8 cellular contexts compared by ENCODE assay signal in genomic region chr1:108962681-108963051, GRCh38. TPM values are rescaled to one million over a fixed set of nuclear protein-coding genes. Genes with fewer than 3 reads are reported as not detected.
DNase-seq lines count a peak whose midpoint lies in the region; ATAC-seq and TF ChIP-seq lines count a peak whose summit lies in the region.

No MANE protein-coding gene starts in this region.

- peak overlapping the region; percentile 84; the same call in 1 of the 2 replicates for H3K27ac ChIP-seq in HUES64 (ENCODE audit: low read depth, low read length)
- peak overlapping the region; percentile 88 to 99 (median 92) for H3K27ac ChIP-seq in gastroesophageal sphincter

- 0 out of 2 replicates have a peak, but pooled peaks cover 6% of the 10 kb centered on the region for H3K27me3 ChIP-seq in HUES64 (ENCODE audit: insufficient read depth, low read length)
- H3K27me3 ChIP-seq in gastroesophageal sphincter = no peaks in the 10 kb centered on the region

- no peak for ATAC-seq in gastroesophageal sphincter

- H3K9me3 ChIP-seq in HUES64 (ENCODE audit: insufficient read depth, low read depth, low read length) = no peaks in the 10 kb centered on the region
- H3K9me3 ChIP-seq in gastroesophageal sphincter = no peaks in the 10 kb centered on the region

- no peak for TF ChIP-seq EP300 in gastroesophageal sphincter (IDR thresholded peaks at IDR 0.05)

- peak overlapping the region; percentile 91 for H3K9ac ChIP-seq in HUES64 (ENCODE audit: low read depth, low read length)

- DNase-seq in COLO668 (lab: John Stamatoyannopoulos, UW; ENCODE audit: unreplicated experiment) (peak; percentile 64), activated T-cell treated with anti-CD3 and anti-CD28 coated beads for 48 hours (ENCODE audit: low read depth) (peak; percentile 27), retinal pigment epithelial cell (ENCODE audit: low read depth) (no peak), superior temporal gyrus (ENCODE audit: extremely low spot score) (no peak), SKM-1 treated with dmso at 0.1 percent for 144 hours (lab: John Stamatoyannopoulos, UW; ENCODE audit: unreplicated experiment) (no peak), midbrain (lab: John Stamatoyannopoulos, UW) (no peak)

- TF ChIP-seq CTCF in gastroesophageal sphincter (IDR thresholded peaks at IDR 0.05) (no peak), retinal pigment epithelial cell (conservative IDR thresholded peaks at IDR 0.05; ENCODE audit: low read depth, low read length) (no peak)

- H3K36me3 ChIP-seq in HUES64 (ENCODE audit: insufficient read depth, low read length) (no peaks in the 10 kb centered on the region), gastroesophageal sphincter (peaks cover 0 to 24% of the 10 kb centered on the region in 2 donors)

- WGBS in HUES64 = 17% methylated on average over 11 of the region's 12 CpGs
- 0 to 7% methylated on average over 8 to 9 of the region's 12 CpGs for WGBS in gastroesophageal sphincter (ENCODE audit: low coverage in 1 of 2), 2 donors

- peak overlapping the region; percentile 90 for H3K4me3 ChIP-seq in HUES64 (ENCODE audit: low read length)
- peak overlapping the region; percentile 58 to 85 for H3K4me3 ChIP-seq in gastroesophageal sphincter
- peak overlapping the region; percentile 70 for H3K4me3 ChIP-seq in retinal pigment epithelial cell (ENCODE audit: low read length)

- H3K4me1 ChIP-seq in HUES64 (ENCODE audit: insufficient read depth, low read length) (peaks cover 5% of the 10 kb centered on the region; the same call in 1 of the 2 replicates), gastroesophageal sphincter (peaks cover 0 to 56% (median 8%) of the 10 kb centered on the region in 3 donors)

- TF ChIP-seq POLR2A in gastroesophageal sphincter (IDR thresholded peaks at IDR 0.05) = no peak

RNA-seq across cellular contexts. Expression of gene CLCC1, which starts 0.6 kb away (rescaled TPM):
- 12.1 TPM for polyA plus RNA-seq in HUES64 (2013, experiment 1 of 2)
- 12.9 TPM for polyA plus RNA-seq in HUES64 (2013, experiment 2 of 2)
- 10 to 100 TPM; 27.4 to 41.2 (median 29.9) TPM for total RNA-seq in gastroesophageal sphincter

Comparison
In these comparisons a context has a peak if more than half of its experiments do, and no peak if none do; other contexts are left out.
1. DNase-seq: peak in COLO668 (single experiment) and activated T-cell treated with anti-CD3 and anti-CD28 coated beads for 48 hours (single experiment); none in retinal pigment epithelial cell (single experiment), superior temporal gyrus (single experiment), SKM-1 treated with dmso at 0.1 percent for 144 hours (single experiment) and midbrain (single experiment).
2. Peak in every context shown above with its lines, with median percentiles within 50 percentile points of each other: H3K4me3 ChIP-seq.